In the genomic region with DNA sequence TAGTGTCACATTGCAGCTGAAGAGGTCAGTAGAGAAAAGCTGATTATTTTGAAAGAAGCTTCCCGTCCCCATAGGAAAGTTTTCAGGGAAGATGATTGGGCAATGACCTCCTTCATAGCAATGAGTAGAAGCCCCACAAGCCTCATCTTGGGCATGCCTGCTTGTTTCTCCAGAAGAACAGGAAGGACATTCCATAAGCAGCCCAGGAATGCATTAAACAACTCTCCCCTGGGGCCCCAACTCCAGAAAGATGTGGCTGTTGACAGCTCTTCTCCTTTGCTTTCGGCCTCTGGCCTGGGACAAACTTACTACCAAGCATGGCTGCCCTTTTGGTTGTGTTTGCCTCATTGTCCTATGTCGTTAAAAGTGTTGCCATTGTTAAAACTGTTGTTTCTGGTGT, we compare ENCODE assay signal across 1 cellular context.
TF ChIP-seq lines count a peak whose summit lies in the region.

No MANE protein-coding gene starts in this region.

TF ChIP-seq in IMR-90, 13 proteins besides CTCF, POLR2A, EP300 and RAD21:
- TF ChIP-seq SMC3 (IDR thresholded peaks at IDR 0.05; ENCODE audit: low read depth, low read length): no peak
- 0 out of 2 replicates have a peak, but pooled peaks have one; percentile 32 for TF ChIP-seq CEBPB (IDR thresholded peaks at IDR 0.05; ENCODE audit: low read depth, low read length)
- TF ChIP-seq FOS (IDR thresholded peaks at IDR 0.05; ENCODE audit: low read depth, low read length): no peak
- no peak for TF ChIP-seq MXI1 (IDR thresholded peaks at IDR 0.05; ENCODE audit: borderline replicate concordance, low read depth, low read length)
- TF ChIP-seq NFE2L2 (IDR thresholded peaks at IDR 0.05; ENCODE audit: low read depth, low read length): no peak
